In genomic region chr13:31069808-31070544, GRCh38 we compare ENCODE assay signal across 18 cellular contexts.
DNase-seq lines count a peak whose midpoint lies in the region; FAIRE-seq and TF ChIP-seq lines count a peak whose summit lies in the region.
"Had no signal": no experiment of that assay in that cellular context is flagged by ENCODE, and none has a peak within 500 bp of the region (broad histone marks: within the 10 kb centered on the region; RNA-seq: fewer than 3 reads in every experiment).

No MANE protein-coding gene starts in this region.

- no peak overlapping the region for H2BK120ac ChIP-seq in H9 (ENCODE audit: low read depth, low read length, poor library complexity, severe bottlenecking)

- H3K79me2 ChIP-seq in H9 (ENCODE audit: insufficient read depth, low read length) (no peaks in the 10 kb centered on the region), MM.1S (ENCODE audit: low read length) (no peaks in the 10 kb centered on the region)

- intact Hi-C loops in CD14-positive monocyte (cut with micrococcal nuclease) = no loop called here

- peaks cover 2% of the 10 kb centered on the region for H4K20me1 ChIP-seq in H9 (ENCODE audit: control insufficient read depth, insufficient read depth, insufficient read length)
- no peaks in the 10 kb centered on the region for H4K20me1 ChIP-seq in MM.1S (ENCODE audit: insufficient read depth, low read length)

- FAIRE-seq in bronchial epithelial cell (lab: Jason Lieb, UNC) (no peak), H54 (lab: Jason Lieb, UNC) (no peak)
- FAIRE-seq: GM12878 had no signal

- H3K4me2 ChIP-seq in H9 (ENCODE audit: insufficient read depth, insufficient read length, low read length) (no peak overlapping the region), MM.1S (ENCODE audit: low read depth, low read length) (no peak overlapping the region)

- H3K9ac ChIP-seq in H9 (ENCODE audit: extremely low read depth, insufficient read length, low read length) (no peak overlapping the region), MM.1S (ENCODE audit: low read length) (no peak overlapping the region)

- H3K9me3 ChIP-seq in H9 (ENCODE audit: control insufficient read depth, low read depth, low read length) (no peaks in the 10 kb centered on the region), MM.1S (replicated peaks; ENCODE audit: insufficient read depth, low read length) (no peaks in the 10 kb centered on the region)
- H3K9me3 ChIP-seq: BE2C, Peyer's patch, SJSA1 had no signal

- H3F3A ChIP-seq in MM.1S (ENCODE audit: insufficient read depth, low read length) = peaks cover 12% of the 10 kb centered on the region

- H3K4me3 Mint-ChIP-seq in H9 (no peak overlapping the region), CD14-positive monocyte (no peak overlapping the region)
- H3K4me3 Mint-ChIP-seq: CD4-positive, CD25-positive, alpha-beta regulatory T cell had no signal

- H3K36me3 ChIP-seq in bronchial epithelial cell (ENCODE audit: control insufficient read depth, insufficient read depth, low read length) (no peaks in the 10 kb centered on the region), MM.1S (replicated peaks; ENCODE audit: insufficient read depth, low read length) (no peaks in the 10 kb centered on the region)
- H3K36me3 ChIP-seq: BE2C, Peyer's patch, SJSA1 had no signal

- H3K4me1 Mint-ChIP-seq in H9 (peaks cover 15 to 17% of the 10 kb centered on the region in 2 experiments), CD14-positive monocyte (peaks cover 2% of the 10 kb centered on the region)

- no peak overlapping the region for H2BK20ac ChIP-seq in H9 (ENCODE audit: low read depth, low read length, poor library complexity, severe bottlenecking)

- no peaks in the 10 kb centered on the region for H3K9me2 ChIP-seq in MM.1S (replicated peaks; ENCODE audit: insufficient read depth, low read length)

- no peak overlapping the region for H4K91ac ChIP-seq in H9 (ENCODE audit: insufficient read length, low read depth, low read length)

- no peak overlapping the region for H3T11ph ChIP-seq in H9 (ENCODE audit: low read length)

- H3K4ac ChIP-seq in H9 (ENCODE audit: low read depth, low read length) = no peak overlapping the region

- H2BK5ac ChIP-seq in H9 (ENCODE audit: insufficient read length, low read length) = no peak overlapping the region

- no peaks in the 10 kb centered on the region for H3K23me2 ChIP-seq in H9 (ENCODE audit: insufficient read length, low read depth, low read length, poor library complexity, severe bottlenecking)

- H3K18ac ChIP-seq in H9 (ENCODE audit: insufficient read length, low read depth, low read length) = no peak overlapping the region

- H3K27ac ChIP-seq in H9 (ENCODE audit: insufficient read length, low read depth, low read length) (no peak overlapping the region), MM.1S (ENCODE audit: low read length) (no peak overlapping the region)
- H3K27ac ChIP-seq: Peyer's patch, SJSA1 had no signal

- H3K27ac Mint-ChIP-seq in H9 = peak overlapping the region in 2 of 3 experiments; percentile 75 to 85; a peak in 2 of 7 replicates
- no peak overlapping the region for H3K27ac Mint-ChIP-seq in CD14-positive monocyte
- H3K27ac Mint-ChIP-seq: CD4-positive, CD25-positive, alpha-beta regulatory T cell had no signal

- no peak overlapping the region for H3K23ac ChIP-seq in H9 (ENCODE audit: insufficient read length, low read depth, low read length)

- H2AFZ ChIP-seq in H9 (ENCODE audit: low read length) = no peak overlapping the region
- H2AFZ ChIP-seq in MM.1S (ENCODE audit: low read length) = no peak overlapping the region

- TF ChIP-seq POLR2A in H54 (IDR thresholded peaks at IDR 0.05; ENCODE audit: low read depth, low read length) = no peak

- H4K5ac ChIP-seq in H9 (ENCODE audit: insufficient read length, low read depth, low read length) = no peak overlapping the region

- no peak overlapping the region for H4K8ac ChIP-seq in H9 (replicated peaks; ENCODE audit: insufficient read length, low read depth, low read length)

- no peak overlapping the region for H2BK12ac ChIP-seq in H9 (ENCODE audit: insufficient read length, low read depth, low read length)

- no peak for DNase-seq in H9
- peak; percentile 41 for DNase-seq in NCI-H524 treated with DMSO at 0.1 percent for 48 hours (lab: John Stamatoyannopoulos, UW)
- peak; percentile 53 for DNase-seq in bronchial epithelial cell (ENCODE audit: low read depth)
- DNase-seq in islet precursor cell = peak; percentile 47
- no peak for DNase-seq in CD14-positive monocyte (ENCODE audit: low spot score)
- DNase-seq in H54 (ENCODE audit: insufficient read length, low spot score) = no peak
- DNase-seq in MM.1S = no peak
- DNase-seq: BE2C; CD4-positive, CD25-positive, alpha-beta regulatory T cell; KG1; MV-4-11; NCI-H1105 treated with DMSO at 0.1 percent for 48 hours; NCI-H2081 treated with DMSO at 0.1 percent for 48 hours; NCI-H774; NK-92 treated with Interleukin-12 subunit alpha and Interleukin-12 subunit beta, amount 100 ng/mL, for 24 hours; Peyer's patch had no signal

- H3K27me3 ChIP-seq in H9 (ENCODE audit: insufficient read depth, low read length) = no peaks in the 10 kb centered on the region; the same call in 1 of the 2 replicates
- no peaks in the 10 kb centered on the region for H3K27me3 ChIP-seq in bronchial epithelial cell (ENCODE audit: control insufficient read depth, insufficient read depth, low read length)
- no peaks in the 10 kb centered on the region for H3K27me3 ChIP-seq in MM.1S (replicated peaks; ENCODE audit: insufficient read depth, low read length)
- H3K27me3 ChIP-seq: BE2C, SJSA1 had no signal

- H3K9me3 Mint-ChIP-seq in H9 = no peaks in the 10 kb centered on the region
- H3K9me3 Mint-ChIP-seq in CD14-positive monocyte = peaks cover 0 to 3% (median 0%) of the 10 kb centered on the region in 7 donors
- H3K9me3 Mint-ChIP-seq: CD4-positive, CD25-positive, alpha-beta regulatory T cell had no signal

- H3K27me3 Mint-ChIP-seq in H9 (ENCODE audit: low read depth) = no peaks in the 10 kb centered on the region; the same call in none of the 2 replicates
- peaks cover 4 to 14% (median 9%) of the 10 kb centered on the region in 3 donors for H3K27me3 Mint-ChIP-seq in CD14-positive monocyte (ENCODE audit: low read depth in 3 of 3)

- no peaks in the 10 kb centered on the region for H3K79me1 ChIP-seq in H9 (ENCODE audit: insufficient read depth, low read depth, low read length, poor library complexity, severe bottlenecking)

- H2AK5ac ChIP-seq in H9 (ENCODE audit: insufficient read length, low read length) = no peak overlapping the region

- no peak overlapping the region for H3K14ac ChIP-seq in H9 (ENCODE audit: insufficient read depth, low read length)

- TF ChIP-seq CTCF in H9 (conservative IDR thresholded peaks at IDR 0.05) (no peak), bronchial epithelial cell (IDR thresholded peaks at IDR 0.05; ENCODE audit: insufficient read depth, low read length, severe bottlenecking) (no peak), CD14-positive monocyte (IDR thresholded peaks at IDR 0.05) (no peak), MM.1S (IDR thresholded peaks at IDR 0.05; ENCODE audit: low read length) (no peak)

- H3K36me3 Mint-ChIP-seq in H9 (ENCODE audit: insufficient read depth in 1 of 3, low read depth in 3 of 3) (no peaks in the 10 kb centered on the region), CD14-positive monocyte (no peaks in the 10 kb centered on the region)
- H3K36me3 Mint-ChIP-seq: CD4-positive, CD25-positive, alpha-beta regulatory T cell had no signal

- no peak overlapping the region for H3K4me3 ChIP-seq in bronchial epithelial cell (ENCODE audit: low read depth, low read length)
- no peak overlapping the region for H3K4me3 ChIP-seq in MM.1S (ENCODE audit: low read length)
- H3K4me3 ChIP-seq: GM12878, Peyer's patch, SJSA1 had no signal

- WGBS in H9 (ENCODE audit: extremely low coverage, insufficient read length, low lambda C conversion rate) = no CpG with 5 or more reads among the region's 4 CpGs

- no peak overlapping the region for H3K56ac ChIP-seq in H9 (ENCODE audit: insufficient read length, low read depth, low read length)

- H3K4me1 ChIP-seq in H9 (ENCODE audit: insufficient read depth, low read length) (no peaks in the 10 kb centered on the region; the same call in 1 of the 2 replicates), MM.1S (ENCODE audit: low read length) (peaks cover 16% of the 10 kb centered on the region)
- H3K4me1 ChIP-seq: BE2C, Peyer's patch, SJSA1 had no signal

- H2BK15ac ChIP-seq in H9 (ENCODE audit: low read depth, low read length) = no peak overlapping the region

Comparison
In these comparisons a context has a peak if more than half of its experiments do, and no peak if none do; other contexts are left out.
1. DNase-seq: peak in NCI-H524 treated with DMSO at 0.1 percent for 48 hours (single experiment), bronchial epithelial cell (single experiment) and islet precursor cell (single experiment); none in H9 (single experiment), CD14-positive monocyte (single experiment), H54 (single experiment) and MM.1S (single experiment).
2. H3K27ac Mint-ChIP-seq: peak in H9 (2 of 3); none in CD14-positive monocyte (0 of 7).